Comparison of ENCODE assay signal across 34 cellular contexts in the genomic region with DNA sequence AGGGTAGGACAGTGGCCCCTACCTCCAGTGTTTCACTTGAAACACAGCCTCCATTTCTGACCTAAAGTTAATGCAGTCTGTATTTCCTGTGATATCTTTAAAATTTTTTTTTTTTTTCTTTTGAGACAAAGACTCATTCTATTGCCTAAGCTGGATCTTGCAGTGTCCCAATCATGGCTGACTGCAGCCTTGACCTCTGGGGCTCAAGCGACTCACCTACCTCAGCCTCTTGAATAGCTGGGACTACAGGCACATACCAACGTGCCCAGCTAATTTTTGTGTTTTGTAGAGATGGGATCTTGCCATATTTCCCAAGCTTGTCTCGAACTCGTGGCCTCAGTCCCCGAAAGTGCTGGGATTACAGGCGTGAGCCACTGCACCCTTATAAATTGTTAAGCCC. TPM values are rescaled to one million over a fixed set of nuclear protein-coding genes. Genes with fewer than 3 reads are reported as not detected.
"Had no signal": no experiment of that assay in that cellular context is flagged by ENCODE, and none has a peak within 500 bp of the region (broad histone marks: within the 10 kb centered on the region; RNA-seq: fewer than 3 reads in every experiment).

No MANE protein-coding gene starts in this region.

- H3K4me2 ChIP-seq: PC-9 had no signal

- H3K27me3 ChIP-seq: cardiac muscle cell had no signal

- H3K4me3 ChIP-seq: cardiac muscle cell, PC-9, SJCRH30, SK-N-MC had no signal

- FAIRE-seq: RCC 7860 had no signal

- H3K9me3 Mint-ChIP-seq: activated CD4-positive, alpha-beta T cell treated with anti-CD3 and anti-CD28 coated beads, Interleukin-2, amount 10 ng/mL, durations not matched to agents 7 days and 5 days; activated naive CD4-positive, alpha-beta T cell treated with anti-CD3 and anti-CD28 coated beads, Interleukin-2, amount 10 ng/mL, durations not matched to agents 7 days and 5 days; activated naive CD8-positive, alpha-beta T cell treated with anti-CD3 and anti-CD28 coated beads, Interleukin-2, amount 50 U/mL, for 24 hours; activated T-cell treated with anti-CD3 and anti-CD28 coated beads, Interleukin-2, amount 50 U/mL, for 4 hours; activated T-helper 1 cell treated with anti-CD3 and anti-CD28 coated beads, Interleukin-12 subunit alpha, Interleukin-12 subunit beta, Interleukin-2, Interleukin-4 antibody, amounts not matched to agents 30 ng/mL and 10 ng/mL and 1 ng/mL, durations not matched to agents 14 hours and 24 hours and 36 hours; central memory CD8-positive, alpha-beta T cell had no signal

- ATAC-seq: activated CD8-positive, alpha-beta T cell treated with anti-CD3 and anti-CD28 coated beads, Interleukin-2, amount 10 ng/mL, durations not matched to agents 7 days and 5 days; activated naive CD8-positive, alpha-beta T cell treated with anti-CD3 and anti-CD28 coated beads, Interleukin-2, amount 50 U/mL, for 24 hours; activated T-cell treated with anti-CD3 and anti-CD28 coated beads, Interleukin-2, amount 50 U/mL, for 4 hours had no signal

- H3K27ac Mint-ChIP-seq: activated CD4-positive, alpha-beta T cell treated with anti-CD3 and anti-CD28 coated beads, Interleukin-2, amount 10 ng/mL, durations not matched to agents 7 days and 5 days; activated CD8-positive, alpha-beta T cell treated with anti-CD3 and anti-CD28 coated beads, Interleukin-2, amount 10 ng/mL, durations not matched to agents 7 days and 5 days; activated naive CD4-positive, alpha-beta T cell treated with anti-CD3 and anti-CD28 coated beads, Interleukin-2, amount 10 ng/mL, durations not matched to agents 7 days and 5 days; activated naive CD8-positive, alpha-beta T cell; activated naive CD8-positive, alpha-beta T cell treated with anti-CD3 and anti-CD28 coated beads, Interleukin-2, amount 50 U/mL, for 24 hours; activated T-helper 1 cell treated with anti-CD3 and anti-CD28 coated beads, Interleukin-12 subunit alpha, Interleukin-12 subunit beta, Interleukin-2, Interleukin-4 antibody, amounts not matched to agents 30 ng/mL and 10 ng/mL and 1 ng/mL, durations not matched to agents 14 hours and 24 hours and 36 hours; brain had no signal

- H3K4me1 Mint-ChIP-seq: activated CD4-positive, alpha-beta T cell treated with anti-CD3 and anti-CD28 coated beads, Interleukin-2, amount 10 ng/mL, durations not matched to agents 7 days and 5 days; activated naive CD4-positive, alpha-beta T cell treated with anti-CD3 and anti-CD28 coated beads, Interleukin-2, amount 10 ng/mL, durations not matched to agents 7 days and 5 days; activated naive CD8-positive, alpha-beta T cell treated with anti-CD3 and anti-CD28 coated beads, Interleukin-2, amount 50 U/mL, for 24 hours; brain; central memory CD8-positive, alpha-beta T cell had no signal

- H3K4me1 ChIP-seq: SJCRH30 had no signal

- H3K36me3 ChIP-seq: cardiac muscle cell, SJCRH30 had no signal

- H3K36me3 Mint-ChIP-seq: activated naive CD4-positive, alpha-beta T cell treated with anti-CD3 and anti-CD28 coated beads, Interleukin-2, amount 10 ng/mL, durations not matched to agents 7 days and 5 days; activated naive CD8-positive, alpha-beta T cell; brain had no signal

- H3K4me3 Mint-ChIP-seq: activated CD4-positive, alpha-beta T cell treated with anti-CD3 and anti-CD28 coated beads, Interleukin-2, amount 10 ng/mL, durations not matched to agents 7 days and 5 days; activated CD8-positive, alpha-beta T cell treated with anti-CD3 and anti-CD28 coated beads, Interleukin-2, amount 10 ng/mL, durations not matched to agents 7 days and 5 days; activated naive CD4-positive, alpha-beta T cell treated with anti-CD3 and anti-CD28 coated beads, Interleukin-2, amount 10 ng/mL, durations not matched to agents 7 days and 5 days; activated naive CD8-positive, alpha-beta T cell; activated naive CD8-positive, alpha-beta T cell treated with anti-CD3 and anti-CD28 coated beads, Interleukin-2, amount 50 U/mL, for 24 hours; activated T-cell treated with anti-CD3 and anti-CD28 coated beads, Interleukin-2, amount 50 U/mL, for 4 hours; activated T-helper 1 cell treated with anti-CD3 and anti-CD28 coated beads, Interleukin-12 subunit alpha, Interleukin-12 subunit beta, Interleukin-2, Interleukin-4 antibody, amounts not matched to agents 30 ng/mL and 10 ng/mL and 1 ng/mL, durations not matched to agents 14 hours and 24 hours and 36 hours; brain; central memory CD8-positive, alpha-beta T cell had no signal

- H3K27me3 Mint-ChIP-seq: activated CD4-positive, alpha-beta T cell treated with anti-CD3 and anti-CD28 coated beads, Interleukin-2, amount 10 ng/mL, durations not matched to agents 7 days and 5 days; activated naive CD8-positive, alpha-beta T cell treated with anti-CD3 and anti-CD28 coated beads, Interleukin-2, amount 50 U/mL, for 24 hours; central memory CD8-positive, alpha-beta T cell had no signal

- DNase-seq: activated CD4-positive, alpha-beta T cell treated with anti-CD3 and anti-CD28 coated beads, Interleukin-2, amount 10 ng/mL, durations not matched to agents 7 days and 5 days; activated CD4-positive, alpha-beta T cell treated with anti-CD3 and anti-CD28 coated beads, Interleukin-2, amount 50 U/mL, for 48 hours; activated CD8-positive, alpha-beta T cell treated with anti-CD3 and anti-CD28 coated beads, Interleukin-2, amount 10 ng/mL, durations not matched to agents 7 days and 5 days; activated naive CD4-positive, alpha-beta T cell treated with anti-CD3 and anti-CD28 coated beads, Interleukin-2, amount 10 ng/mL, durations not matched to agents 7 days and 5 days; activated naive CD8-positive, alpha-beta T cell treated with anti-CD3 and anti-CD28 coated beads, Interleukin-2, amount 50 U/mL, for 24 hours; activated T-cell treated with anti-CD3 and anti-CD28 coated beads, Interleukin-2, amount 50 U/mL, for 4 hours; anterior cingulate cortex; MV-4-11; NCI-H1092; NCI-H1436 treated with DMSO at 0.1 percent for 48 hours; NCI-H1694 treated with DMSO at 0.1 percent for 48 hours; NCI-H2029; NCI-H2107; NCI-H2171; NCI-H510A; NCI-H526; NCI-H748 treated with DMSO at 0.1 percent for 48 hours; NK-92 treated with Interleukin-12 subunit alpha and Interleukin-12 subunit beta, amount 100 ng/mL, for 24 hours; PC-9; Right ventricle myocardium superior; T1000 had no signal

- H3K9me3 ChIP-seq: SJCRH30 had no signal

- H2AFZ ChIP-seq: PC-9 had no signal

- H3K27ac ChIP-seq: cardiac muscle cell, PC-9, RWPE1, SJCRH30, SK-N-MC had no signal

RNA-seq across cellular contexts. Expression of gene MGAM2, which starts 16.7 kb away (rescaled TPM):
- total RNA-seq: activated CD4-positive, alpha-beta T cell treated with anti-CD3 and anti-CD28 coated beads, Interleukin-2, amount 10 ng/mL, durations not matched to agents 7 days and 5 days; activated CD8-positive, alpha-beta T cell treated with anti-CD3 and anti-CD28 coated beads, Interleukin-2, amount 10 ng/mL, durations not matched to agents 7 days and 5 days; activated T-cell treated with anti-CD3 and anti-CD28 coated beads, Interleukin-2, amount 50 U/mL, for 4 hours; activated T-helper 1 cell treated with anti-CD3 and anti-CD28 coated beads, Interleukin-12 subunit alpha, Interleukin-12 subunit beta, Interleukin-2, Interleukin-4 antibody, amounts not matched to agents 30 ng/mL and 10 ng/mL and 1 ng/mL, durations not matched to agents 14 hours and 24 hours and 36 hours; chondrocyte; MCF 10A; PC-9; T-helper 1 cell treated with Interleukin-12 subunit alpha and Interleukin-12 subunit beta and Interleukin-4 antibody, amounts not matched to agents 30 ng/mL and 1 ng/mL, for 36 hours; T-helper 2 cell treated with Interferon-gamma antibody and Interleukin-4, amounts not matched to agents 100 ng/mL and 5 ng/mL, for 36 hours had no signal
- polyA plus RNA-seq: cardiac muscle cell had no signal
